Comparison of ENCODE assay signal across 8 cellular contexts in the genomic region with DNA sequence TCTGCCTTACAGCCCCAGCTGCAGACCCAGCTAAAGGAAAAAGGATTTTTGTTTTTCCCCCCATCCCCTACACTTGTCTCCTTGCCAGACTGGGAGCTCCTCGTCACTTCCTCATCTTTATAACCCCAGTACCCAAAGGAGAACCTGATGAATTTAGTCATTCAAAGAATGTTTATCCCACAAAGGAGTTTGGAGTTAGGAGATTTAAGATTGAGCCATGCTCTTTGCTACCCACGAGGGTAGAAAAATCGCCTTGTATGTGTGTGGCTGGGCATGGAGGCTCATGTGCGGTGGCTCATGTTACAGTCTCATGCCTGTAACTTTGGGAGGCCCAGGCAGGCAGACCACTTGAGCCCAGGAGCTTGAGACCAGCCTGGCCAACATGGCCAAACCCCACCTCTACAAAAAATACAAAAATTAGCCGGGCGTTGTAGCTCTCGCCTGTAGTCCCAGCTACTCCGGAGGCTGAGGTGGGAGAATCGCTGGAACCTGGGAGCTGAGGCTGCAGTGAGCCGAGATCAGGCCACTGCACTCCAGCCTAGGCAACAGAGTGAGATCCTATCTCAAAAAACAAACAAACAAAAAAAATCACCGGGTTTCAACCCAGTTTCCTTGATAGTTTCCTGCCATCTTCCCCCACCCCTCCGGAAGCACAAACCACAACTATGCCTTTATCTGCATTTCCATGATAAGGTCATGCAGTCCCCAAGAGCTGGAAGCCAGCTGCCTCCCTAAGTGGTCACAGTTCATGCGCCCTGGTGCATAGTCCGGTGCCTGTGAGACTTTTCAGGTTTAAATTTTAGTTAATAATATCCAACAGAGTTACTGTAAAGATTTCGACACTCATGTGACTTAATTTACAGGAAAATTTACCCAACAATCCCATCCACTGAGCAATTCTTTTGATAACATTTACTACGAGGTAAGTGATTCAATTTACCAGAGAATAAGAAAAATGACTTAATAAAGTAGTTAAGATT. TPM values are rescaled to one million over a fixed set of nuclear protein-coding genes. Genes with fewer than 3 reads are reported as not detected.
A peak's percentile ranks its signal among the peaks of the same experiment; 100 is the strongest.
DNase-seq lines count a peak whose midpoint lies in the region; ATAC-seq and TF ChIP-seq lines count a peak whose summit lies in the region.

No MANE protein-coding gene starts in this region.

- no peaks in the 10 kb centered on the region for H3K36me3 Mint-ChIP-seq in naive B cell

- no peaks in the 10 kb centered on the region for H3K27me3 ChIP-seq in mammary epithelial cell (ENCODE audit: insufficient read depth, low read length)

- H3K27ac Mint-ChIP-seq in naive B cell, result peak overlapping the region; percentile 86 to 99 (median 98)

- H3K4me3 ChIP-seq in mammary epithelial cell (replicated peaks in 1 of 3; ENCODE audit: insufficient read depth in 1 of 3, low read depth in 2 of 3, low read length in 3 of 3) (peak overlapping the region in 2 of 3 experiments; percentile 2 to 92), lower leg skin (ENCODE audit: low read depth, poor library complexity, severe bottlenecking) (no peak overlapping the region)

- no peaks in the 10 kb centered on the region for H3K36me3 ChIP-seq in mammary epithelial cell (ENCODE audit: insufficient read depth, low read length)

- H3K4me1 ChIP-seq in mammary epithelial cell (ENCODE audit: insufficient read depth, low read length), result peaks cover 13% of the 10 kb centered on the region

- no TSS peak for BruUV-seq in mammary epithelial cell (replicated peaks; lab: Mats Ljungman, UMichigan)

- H3K27me3 Mint-ChIP-seq in naive B cell, result no peaks in the 10 kb centered on the region

- peaks cover 55% of the 10 kb centered on the region for H3K79me2 ChIP-seq in mammary epithelial cell (ENCODE audit: insufficient read depth, low read length)

- no peak overlapping the region for H2AFZ ChIP-seq in mammary epithelial cell (ENCODE audit: low read depth, low read length)

- no peak for ATAC-seq in naive B cell (ENCODE audit: low read depth in 2 of 2)
- no peak for ATAC-seq in GM18519 (IDR thresholded peaks at IDR 0.05; ENCODE audit: low FRiP score, unreplicated experiment)
- ATAC-seq in GM21528 (IDR thresholded peaks at IDR 0.05; ENCODE audit: low FRiP score, unreplicated experiment), result no peak
- no peak for ATAC-seq in esophagus mucosa

- CTCF ChIA-PET in mammary epithelial cell (lab: Charles Lee; ENCODE audit: low non-redundant PET), result no interaction called here

- H3K4me2 ChIP-seq in mammary epithelial cell (ENCODE audit: insufficient read depth, low read depth, low read length), result peak overlapping the region; percentile 92

- peak overlapping the region; percentile 90 to 97 (median 94) for H3K4me3 Mint-ChIP-seq in naive B cell

- TF ChIP-seq POLR2A in lower leg skin (IDR thresholded peaks at IDR 0.05), result no peak

- H3K9me3 Mint-ChIP-seq in naive B cell, result no peaks in the 10 kb centered on the region

- peak; percentile 44 for DNase-seq in H4 (ENCODE audit: low spot score)
- peak; percentile 38 for DNase-seq in SK-MEL-5 (ENCODE audit: low read depth, low spot score)
- DNase-seq in mammary epithelial cell, result no peak
- DNase-seq in naive B cell, result no peak
- DNase-seq in lower leg skin (ENCODE audit: low spot score in 2 of 2), result no peak

- intact Hi-C loops in mammary epithelial cell (cut with micrococcal nuclease), result loop anchor here (10.0 kb wide), 1 partner anchor 223 kb away; a partner anchor contains a TSS
- intact Hi-C loops in lower leg skin (cut with DNase I; ENCODE audit: low total_unique reads), result no loop called here

- no peaks in the 10 kb centered on the region for H3K9me3 ChIP-seq in mammary epithelial cell (replicated peaks; ENCODE audit: insufficient read depth, low read length)

- in situ Hi-C loops in SK-MEL-5 (cut with HindIII; ENCODE audit: low pct_unique_long_range_greater_than_20kb, low sequenced_read_pairs), result no loop called here
- in situ Hi-C loops in mammary epithelial cell (cut with MboI; ENCODE audit: low sequenced_read_pairs in 2 of 2), result loop anchor here in 1 of 2 donors (10.0 kb wide), 1 partner anchor 193 kb away; a partner anchor contains a TSS

- TF ChIP-seq CTCF in mammary epithelial cell (conservative IDR thresholded peaks at IDR 0.05 in 1 of 2, IDR thresholded peaks at IDR 0.05 in 1 of 2; ENCODE audit: extremely low read depth in 1 of 2, insufficient read depth in 1 of 2, low read depth in 1 of 2, low read length in 2 of 2) (no peak), lower leg skin (IDR thresholded peaks at IDR 0.05) (no peak)

- no peak overlapping the region for H3K9ac ChIP-seq in mammary epithelial cell (ENCODE audit: insufficient read depth, low read length)

- WGBS in mammary epithelial cell (ENCODE audit: low coverage, missing lambda C conversion rate), result 84% methylated on average over 10 of the region's 16 CpGs
- WGBS in lower leg skin, 2 donors, result 62 to 67% methylated on average over 16 of the region's 16 CpGs

- H3K27ac ChIP-seq in mammary epithelial cell (ENCODE audit: insufficient read depth, low read depth, low read length), result peak overlapping the region; percentile 85

- no peaks in the 10 kb centered on the region for H4K20me1 ChIP-seq in mammary epithelial cell (ENCODE audit: insufficient read depth, low read length)

- H3K4me1 Mint-ChIP-seq in naive B cell, result peaks cover 36 to 55% (median 52%) of the 10 kb centered on the region in 3 donors

- dilution Hi-C loops in mammary epithelial cell (cut with HindIII; ENCODE audit: low sequenced_read_pairs), result no loop called here

RNA-seq across cellular contexts. Expression of a gene that starts 1.5 kb away (rescaled TPM):
- total RNA-seq in H4 (2014; rRNA removed; shearing (Covaris generic)), result 17.6 and 27.7 TPM in 2 replicates
- 73.5 and 74.9 TPM in 2 replicates for total RNA-seq in SK-MEL-5 (2014; rRNA removed; shearing (Covaris generic))
- polyA plus RNA-seq in SK-MEL-5 (2015; cell fraction: cytosol; rRNA removed), result 37.6 and 44.8 TPM in 2 replicates
- 27.8 TPM in 2 replicates for polyA plus RNA-seq in SK-MEL-5 (2015; cell fraction: nucleus; rRNA removed)
- total RNA-seq in mammary epithelial cell (10 to 100 TPM; 39.7 to 45.2 TPM), lower leg skin (10 to 100 TPM; 20.0 to 28.3 (median 26.0) TPM), esophagus mucosa (23.7 TPM)
- polyA plus RNA-seq in mammary epithelial cell (15.8 TPM), naive B cell (ENCODE audit: low read depth in 6 of 6) (10 to 100 TPM; 77.4 to 97.8 (median 84.9) TPM)
- 14.0 TPM for polyA minus RNA-seq in mammary epithelial cell

RNA-seq across cellular contexts. Expression of a gene that starts 7.1 kb away (rescaled TPM):
- total RNA-seq in H4 (2014; rRNA removed; shearing (Covaris generic)), result 8.3 and 8.8 TPM in 2 replicates
- 57.8 and 59.0 TPM in 2 replicates for total RNA-seq in SK-MEL-5 (2014; rRNA removed; shearing (Covaris generic))
- 24.3 and 33.5 TPM in 2 replicates for polyA plus RNA-seq in SK-MEL-5 (2015; cell fraction: cytosol; rRNA removed)
- polyA plus RNA-seq in SK-MEL-5 (2015; cell fraction: nucleus; rRNA removed), result 28.5 and 29.9 TPM in 2 replicates
- total RNA-seq in mammary epithelial cell (10 to 100 TPM; 15.3 to 24.0 TPM), lower leg skin (10 to 100 TPM; 13.4 to 18.3 (median 15.6) TPM), esophagus mucosa (7.4 TPM)
- polyA plus RNA-seq in mammary epithelial cell (5.8 TPM), naive B cell (ENCODE audit: low read depth in 6 of 6) (10 to 100 TPM; 10.8 to 28.1 (median 16.8) TPM)
- polyA minus RNA-seq in mammary epithelial cell, result 90.1 TPM

RNA-seq across cellular contexts. Expression of a gene that starts 59.2 kb away (rescaled TPM):
- total RNA-seq in H4 (2014; rRNA removed; shearing (Covaris generic)), result 9.9 and 12.8 TPM in 2 replicates
- total RNA-seq in SK-MEL-5 (2014; rRNA removed; shearing (Covaris generic)), result 93.7 and 95.1 TPM in 2 replicates
- 70.4 and 72.4 TPM in 2 replicates for polyA plus RNA-seq in SK-MEL-5 (2015; cell fraction: cytosol; rRNA removed)
- polyA plus RNA-seq in SK-MEL-5 (2015; cell fraction: nucleus; rRNA removed), result 70.8 and 73.5 TPM in 2 replicates
- total RNA-seq in mammary epithelial cell, result 10 to 100 TPM; 12.3 to 15.8 TPM
- polyA plus RNA-seq in mammary epithelial cell, result 12.1 TPM
- 7.8 TPM for polyA minus RNA-seq in mammary epithelial cell
- 10 to 100 TPM; 10.4 to 24.1 (median 12.4) TPM for polyA plus RNA-seq in naive B cell (ENCODE audit: low read depth in 6 of 6)
- 10 to 100 TPM; 10.1 to 25.6 (median 17.9) TPM for total RNA-seq in lower leg skin
- total RNA-seq in esophagus mucosa, result 9.1 TPM

Comparison
In these comparisons a context has a peak if more than half of its experiments do, and no peak if none do; other contexts are left out.
1. DNase-seq: peak in H4 (single experiment) and SK-MEL-5 (single experiment); none in mammary epithelial cell (single experiment), naive B cell (single experiment) and lower leg skin (0 of 2).